Comparison of ENCODE assay signal across 8 cellular contexts in the genomic region with DNA sequence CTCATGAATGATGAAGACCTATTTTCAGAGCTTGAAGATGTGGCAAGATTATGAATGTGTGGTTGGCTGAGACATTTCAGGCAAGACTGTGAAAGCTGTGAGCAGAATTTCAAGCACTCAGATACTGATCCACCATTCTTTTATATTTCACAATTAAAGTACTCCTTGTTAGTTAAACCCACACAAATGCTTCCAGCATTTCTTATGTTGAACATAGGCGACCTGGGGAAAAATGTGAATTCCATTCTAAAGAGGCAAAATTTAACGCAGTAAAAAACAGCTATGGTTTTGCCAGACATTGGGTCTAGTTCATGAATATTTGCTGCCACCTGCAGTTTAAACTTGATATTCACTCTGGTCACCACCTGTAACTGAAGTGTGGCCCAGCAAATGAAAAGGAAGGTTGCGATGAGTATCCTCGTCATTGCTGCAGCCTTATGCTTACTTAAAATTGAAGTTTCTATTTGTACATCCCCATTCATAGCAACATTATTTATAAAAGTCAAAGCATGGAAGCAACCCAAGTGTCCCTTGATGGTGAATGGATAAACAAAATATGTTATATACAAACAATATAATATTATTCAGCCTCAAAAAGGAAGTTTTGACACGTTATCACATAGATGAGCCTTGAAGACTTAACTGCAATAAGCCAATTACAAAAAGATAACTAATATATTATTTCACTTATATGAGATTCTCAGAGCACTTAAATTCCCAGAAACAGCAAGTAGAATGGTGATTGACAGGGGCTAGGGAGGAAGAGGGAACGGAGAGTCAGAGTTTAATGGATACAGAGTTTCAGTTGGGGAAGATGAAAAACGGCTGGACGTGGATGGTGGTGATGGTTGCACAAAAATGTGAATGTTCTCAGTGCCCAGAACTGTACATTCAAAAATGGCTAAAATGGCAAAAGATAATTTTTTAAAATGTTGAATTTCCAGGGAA. TPM values are rescaled to one million over a fixed set of nuclear protein-coding genes. Genes with fewer than 3 reads are reported as not detected.
DNase-seq lines count a peak whose midpoint lies in the region; ATAC-seq and TF ChIP-seq lines count a peak whose summit lies in the region.

No MANE protein-coding gene starts in this region.

- H3K9me3 Mint-ChIP-seq in brain (peaks cover 0 to 5% (median 0%) of the 10 kb centered on the region in 5 experiments), immature natural killer cell (no peaks in the 10 kb centered on the region)

- H3K4me3 Mint-ChIP-seq in brain (peak overlapping the region in 1 of 5 experiments; percentile 58), immature natural killer cell (no peak overlapping the region)

- DNase-seq in NCI-H510A treated with DMSO at 0.1 percent for 48 hours (lab: John Stamatoyannopoulos, UW) (peak; percentile 41), NCI-H510A (lab: John Stamatoyannopoulos, UW) (no peak), KG1 (lab: John Stamatoyannopoulos, UW) (peak; percentile 49), RWPE2 (ENCODE audit: low spot score) (no peak), immature natural killer cell (peak; percentile 23 to 50 (median 35))
- peak; percentile 61 for DNase-seq in stimulated activated CD4-positive, alpha-beta T cell treated with anti-CD3 and anti-CD28 coated beads, Interleukin-4, amount 100 ng/mL, for 24 hours

- peak overlapping the region in 2 of 5 experiments; percentile 24 to 87 for H3K27ac Mint-ChIP-seq in brain
- H3K27ac Mint-ChIP-seq in immature natural killer cell = no peak overlapping the region

- TF ChIP-seq CTCF in RWPE2 (IDR thresholded peaks at IDR 0.05; ENCODE audit: poor library complexity, severe bottlenecking) (peak; percentile 80), brain (conservative IDR thresholded peaks at IDR 0.05) (peak; percentile 82 to 85)

- H3K4me1 ChIP-seq in RWPE2 (ENCODE audit: insufficient read depth, poor library complexity, severe bottlenecking) = no peaks in the 10 kb centered on the region

- peaks cover 18% of the 10 kb centered on the region for H3K4me1 Mint-ChIP-seq in brain
- no peaks in the 10 kb centered on the region for H3K4me1 Mint-ChIP-seq in immature natural killer cell

- no peaks in the 10 kb centered on the region for H3K36me3 ChIP-seq in RWPE2 (ENCODE audit: low read depth)

- H3K27me3 Mint-ChIP-seq in brain (peaks cover 8% of the 10 kb centered on the region), immature natural killer cell (ENCODE audit: low read depth in 3 of 3) (peaks cover 3 to 7% (median 3%) of the 10 kb centered on the region in 3 donors)

- H3K36me3 Mint-ChIP-seq in brain = no peaks in the 10 kb centered on the region
- no peaks in the 10 kb centered on the region for H3K36me3 Mint-ChIP-seq in immature natural killer cell

- no peaks in the 10 kb centered on the region for H3K27me3 ChIP-seq in RWPE2 (ENCODE audit: insufficient read depth, poor library complexity, severe bottlenecking)

- ATAC-seq in GM21576 (IDR thresholded peaks at IDR 0.05; ENCODE audit: unreplicated experiment) = peak; percentile 83
- peak; percentile 83 for ATAC-seq in RWPE2 (ENCODE audit: low read depth)

- no peak overlapping the region for H3K27ac ChIP-seq in RWPE2 (ENCODE audit: poor library complexity, severe bottlenecking)

- H3K4me3 ChIP-seq in RWPE2 (ENCODE audit: severe bottlenecking) = no peak overlapping the region

- no peaks in the 10 kb centered on the region for H3K9me3 ChIP-seq in RWPE2 (ENCODE audit: severe bottlenecking)

RNA-seq across cellular contexts. Expression of gene FAM184A, which starts 32.4 kb away (rescaled TPM):
- 8.5 TPM for polyA plus RNA-seq in brain (ENCODE audit: insufficient read depth, low read depth, low replicate concordance)
- under 1 TPM in 1 of 3 donors, not detected in 2; 0.13 TPM for polyA plus RNA-seq in immature natural killer cell

Comparison
In these comparisons a context has a peak if more than half of its experiments do, and no peak if none do; other contexts are left out.
1. DNase-seq: peak in NCI-H510A treated with DMSO at 0.1 percent for 48 hours (single experiment), KG1 (single experiment), immature natural killer cell (3 of 3) and stimulated activated CD4-positive, alpha-beta T cell treated with anti-CD3 and anti-CD28 coated beads, Interleukin-4, amount 100 ng/mL, for 24 hours (single experiment); none in NCI-H510A (single experiment) and RWPE2 (single experiment).